8 cellular contexts compared by ENCODE assay signal in the genomic region with DNA sequence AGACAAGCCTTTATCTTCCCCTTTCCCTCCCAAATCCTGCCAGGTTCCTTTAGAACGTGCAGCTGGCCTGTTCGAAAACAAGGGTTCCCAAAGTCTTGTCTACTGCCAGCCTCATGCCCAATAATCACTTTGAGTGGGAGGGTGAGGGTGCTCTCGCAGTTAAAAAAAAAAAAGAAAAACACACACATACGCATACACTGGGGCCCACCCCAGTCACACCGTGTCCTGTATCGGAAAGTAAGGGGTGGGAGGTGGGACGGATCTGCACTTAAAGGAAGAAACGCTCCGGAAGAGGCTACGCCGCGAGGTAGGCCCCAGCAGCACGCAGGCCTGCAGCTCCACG. TPM values are rescaled to one million over a fixed set of nuclear protein-coding genes. Genes with fewer than 3 reads are reported as not detected.
DNase-seq lines count a peak whose midpoint lies in the region; ATAC-seq and TF ChIP-seq lines count a peak whose summit lies in the region.

No MANE protein-coding gene starts in this region.

- H3K4me3 ChIP-seq in HL-60 (replicated peaks; ENCODE audit: insufficient read depth, low read length) (peak overlapping the region; percentile 62), iPS-11a (ENCODE audit: low read depth, low read length) (peak overlapping the region; percentile 97)

- H3K36me3 Mint-ChIP-seq in activated CD4-positive, alpha-beta T cell treated with anti-CD3 and anti-CD28 coated beads, Interleukin-2, amount 10 ng/mL, durations not matched to agents 7 days and 5 days (ENCODE audit: low read depth), result peaks cover 38% of the 10 kb centered on the region
- peaks cover 2 to 15% of the 10 kb centered on the region in 2 donors for H3K36me3 Mint-ChIP-seq in stimulated activated naive B cell treated with anti-CD40 and anti-IgM and Interleukin-4, amounts not matched to agents 10 μg/mL and 1 μg/mL and 100 μg/mL, for 72 hours

- peaks cover 62% of the 10 kb centered on the region for H3K4me1 Mint-ChIP-seq in activated CD4-positive, alpha-beta T cell treated with anti-CD3 and anti-CD28 coated beads, Interleukin-2, amount 10 ng/mL, durations not matched to agents 7 days and 5 days
- peaks cover 14 to 29% of the 10 kb centered on the region in 2 donors for H3K4me1 Mint-ChIP-seq in stimulated activated naive B cell treated with anti-CD40 and anti-IgM and Interleukin-4, amounts not matched to agents 10 μg/mL and 1 μg/mL and 100 μg/mL, for 72 hours

- H3K27ac ChIP-seq in HL-60 (replicated peaks), result peak overlapping the region; percentile 96

- H3K4me3 Mint-ChIP-seq in activated CD4-positive, alpha-beta T cell treated with anti-CD3 and anti-CD28 coated beads, Interleukin-2, amount 10 ng/mL, durations not matched to agents 7 days and 5 days, result peak overlapping the region; percentile 96
- H3K4me3 Mint-ChIP-seq in stimulated activated naive B cell treated with anti-CD40 and anti-IgM and Interleukin-4, amounts not matched to agents 10 μg/mL and 1 μg/mL and 100 μg/mL, for 72 hours, result peak overlapping the region; percentile 97 to 98

- H3K27me3 ChIP-seq in HL-60 (ENCODE audit: insufficient read depth, poor library complexity, severe bottlenecking), result no peaks in the 10 kb centered on the region

- CTCF ChIA-PET in activated CD4-positive, alpha-beta T cell treated with anti-CD3 and anti-CD28 coated beads, Interleukin-2, amount 10 ng/mL, durations not matched to agents 7 days and 5 days (lab: Charles Lee), result interaction anchor here (0.6 kb wide), 1 partner anchor 23 kb away, joined by 4 read pairs; no protein-coding TSS in a partner anchor

- H3K27me3 Mint-ChIP-seq in activated CD4-positive, alpha-beta T cell treated with anti-CD3 and anti-CD28 coated beads, Interleukin-2, amount 10 ng/mL, durations not matched to agents 7 days and 5 days, result no peaks in the 10 kb centered on the region
- H3K27me3 Mint-ChIP-seq in stimulated activated naive B cell treated with anti-CD40 and anti-IgM and Interleukin-4, amounts not matched to agents 10 μg/mL and 1 μg/mL and 100 μg/mL, for 72 hours, result no peaks in the 10 kb centered on the region

- ATAC-seq in stimulated activated naive B cell treated with anti-CD40 and anti-IgM and Interleukin-4, amounts not matched to agents 10 μg/mL and 1 μg/mL and 100 μg/mL, for 72 hours (replicated peaks), result no peak
- ATAC-seq in HG03280 (IDR thresholded peaks at IDR 0.05; ENCODE audit: unreplicated experiment), result no peak

- no peak for TF ChIP-seq CTCF in HL-60 (IDR thresholded peaks at IDR 0.05; ENCODE audit: insufficient read depth, low read length)

- DNase-seq in stimulated activated CD4-positive, alpha-beta T cell treated with anti-CD3 and anti-CD28 coated beads, Interleukin-1b, Interleukin-23, amount 100 ng/mL, for 24 hours (ENCODE audit: low read depth in 4 of 4, low spot score in 1 of 4), result peak in 3 of 4 experiments; percentile 21 to 41 (median 37)
- DNase-seq in stimulated activated CD4-positive, alpha-beta T cell treated with anti-CD3 and anti-CD28 coated beads, Interleukin-4, amount 100 ng/mL, for 1 hour, result no peak
- DNase-seq in HL-60 (ENCODE audit: low read depth in 1 of 2, low spot score in 1 of 2) (peak; percentile 60 to 79), DMS79 (lab: John Stamatoyannopoulos, UW) (no peak)
- peak; percentile 78 for DNase-seq in activated CD4-positive, alpha-beta T cell treated with anti-CD3 and anti-CD28 coated beads, Interleukin-2, amount 10 ng/mL, durations not matched to agents 7 days and 5 days
- no peak for DNase-seq in stimulated activated naive B cell treated with anti-CD40 and anti-IgM and Interleukin-4, amounts not matched to agents 10 μg/mL and 1 μg/mL and 100 μg/mL, for 72 hours

- H3K9me3 Mint-ChIP-seq in activated CD4-positive, alpha-beta T cell treated with anti-CD3 and anti-CD28 coated beads, Interleukin-2, amount 10 ng/mL, durations not matched to agents 7 days and 5 days, result no peaks in the 10 kb centered on the region
- H3K9me3 Mint-ChIP-seq in stimulated activated naive B cell treated with anti-CD40 and anti-IgM and Interleukin-4, amounts not matched to agents 10 μg/mL and 1 μg/mL and 100 μg/mL, for 72 hours, result no peaks in the 10 kb centered on the region

- POLR2A ChIA-PET in activated CD4-positive, alpha-beta T cell treated with anti-CD3 and anti-CD28 coated beads, Interleukin-2, amount 10 ng/mL, durations not matched to agents 7 days and 5 days (lab: Charles Lee), result interaction anchor here (0.6 to 0.8 kb wide), 2 partner anchors 438 to 1757 kb away, joined by 3 to 4 read pairs; partner anchors contain the start of gene PDE5A

- peak overlapping the region; percentile 99 for H3K27ac Mint-ChIP-seq in activated CD4-positive, alpha-beta T cell treated with anti-CD3 and anti-CD28 coated beads, Interleukin-2, amount 10 ng/mL, durations not matched to agents 7 days and 5 days
- peak overlapping the region; percentile 98 for H3K27ac Mint-ChIP-seq in stimulated activated naive B cell treated with anti-CD40 and anti-IgM and Interleukin-4, amounts not matched to agents 10 μg/mL and 1 μg/mL and 100 μg/mL, for 72 hours

RNA-seq across cellular contexts. Expression of gene MAD2L1, which starts 0.5 kb away (rescaled TPM):
- total RNA-seq in activated CD4-positive, alpha-beta T cell treated with anti-CD3 and anti-CD28 coated beads, Interleukin-2, amount 10 ng/mL, durations not matched to agents 7 days and 5 days, result 10 to 100 TPM; 51.9 to 60.5 TPM

Comparison
In these comparisons a context has a peak if more than half of its experiments do, and no peak if none do; other contexts are left out.
1. DNase-seq: peak in stimulated activated CD4-positive, alpha-beta T cell treated with anti-CD3 and anti-CD28 coated beads, Interleukin-1b, Interleukin-23, amount 100 ng/mL, for 24 hours (3 of 4), HL-60 (2 of 2) and activated CD4-positive, alpha-beta T cell treated with anti-CD3 and anti-CD28 coated beads, Interleukin-2, amount 10 ng/mL, durations not matched to agents 7 days and 5 days (single experiment); none in stimulated activated CD4-positive, alpha-beta T cell treated with anti-CD3 and anti-CD28 coated beads, Interleukin-4, amount 100 ng/mL, for 1 hour (single experiment), stimulated activated naive B cell treated with anti-CD40 and anti-IgM and Interleukin-4, amounts not matched to agents 10 μg/mL and 1 μg/mL and 100 μg/mL, for 72 hours (single experiment) and DMS79 (single experiment).